Comparison of ENCODE assay signal across 16 cellular contexts in genomic region chr4:3245676-3246075, GRCh38. TPM values are rescaled to one million over a fixed set of nuclear protein-coding genes. Genes with fewer than 3 reads are reported as not detected.
DNase-seq lines count a peak whose midpoint lies in the region; ATAC-seq and TF ChIP-seq lines count a peak whose summit lies in the region.
"Had no signal": no experiment of that assay in that cellular context is flagged by ENCODE, and none has a peak within 500 bp of the region (broad histone marks: within the 10 kb centered on the region; RNA-seq: fewer than 3 reads in every experiment).

No MANE protein-coding gene starts in this region.

- CTCF ChIA-PET in PC-3 (lab: Charles Lee) = no interaction called here

- H3K4me2 ChIP-seq in PC-3 (ENCODE audit: low read length) = no peak overlapping the region
- H3K4me2 ChIP-seq: A549 had no signal

- H2AFZ ChIP-seq in PC-3 (ENCODE audit: low read length) = no peak overlapping the region

- H3F3A ChIP-seq in PC-3 (ENCODE audit: low read length, unreplicated experiment) = no peaks in the 10 kb centered on the region

- DNase-seq in natural killer cell = no peak
- no peak for DNase-seq in natural killer cell treated with Interleukin-12 subunit alpha and Interleukin-12 subunit beta and Interleukin-15 and Interleukin-18, amount 100 ng/mL, for 72 hours (ENCODE audit: low spot score)
- DNase-seq in stimulated activated effector memory CD8-positive, alpha-beta T cell treated with anti-CD3 and anti-CD28 coated beads, Interleukin-12 subunit alpha, Interleukin-12 subunit beta, amount 100 ng/mL, for 72 hours (ENCODE audit: low spot score in 2 of 2) = no peak
- DNase-seq in stimulated activated naive CD8-positive, alpha-beta T cell treated with anti-CD3 and anti-CD28 coated beads, Interleukin-15, Interleukin-2, amounts not matched to agents 100 U/mL and 50 U/mL, for 24 hours = no peak
- no peak for DNase-seq in PC-3
- DNase-seq: AML-193; Calu3; CD8-positive, alpha-beta T cell; DMS79 treated with DMSO at 0.1 percent for 48 hours; GF-D8; GOT3; H7 had no signal

- ATAC-seq in natural killer cell = peak in 1 of 3 donors; percentile 15
- no peak for ATAC-seq in natural killer cell treated with Interleukin-12 subunit alpha and Interleukin-12 subunit beta and Interleukin-15 and Interleukin-18, amount 100 ng/mL, for 72 hours
- no peak for ATAC-seq in stimulated activated effector memory CD8-positive, alpha-beta T cell treated with anti-CD3 and anti-CD28 coated beads, Interleukin-12 subunit alpha, Interleukin-12 subunit beta, amount 100 ng/mL, for 72 hours
- ATAC-seq in stimulated activated naive CD8-positive, alpha-beta T cell treated with anti-CD3 and anti-CD28 coated beads, Interleukin-15, Interleukin-2, amounts not matched to agents 100 U/mL and 50 U/mL, for 24 hours = no peak
- ATAC-seq in HG02678 (IDR thresholded peaks at IDR 0.05; ENCODE audit: unreplicated experiment) = no peak
- ATAC-seq in PC-3 = no peak
- ATAC-seq: CD8-positive, alpha-beta T cell had no signal

- intact Hi-C loops in natural killer cell (cut with micrococcal nuclease) (no loop called here), PC-3 (cut with micrococcal nuclease) (no loop called here)
- intact Hi-C loops in dendritic cell treated with granulocyte-macrophage colony-stimulating factor and Interleukin-4, amounts not matched to agents 40 ng/mL and 50 ng/mL, for 4 days (cut with micrococcal nuclease) = no loop called here

- H3K9me3 ChIP-seq in PC-3 (ENCODE audit: low read length) = no peaks in the 10 kb centered on the region
- H3K9me3 ChIP-seq: A549 had no signal

- H3K27me3 ChIP-seq in PC-3 (ENCODE audit: low read length) = no peaks in the 10 kb centered on the region

- peak overlapping the region; percentile 48 to 56 for H3K27ac Mint-ChIP-seq in natural killer cell
- H3K27ac Mint-ChIP-seq in natural killer cell treated with Interleukin-12 subunit alpha and Interleukin-12 subunit beta and Interleukin-15 and Interleukin-18, amount 100 ng/mL, for 72 hours = no peak overlapping the region
- peak overlapping the region; percentile 50 for H3K27ac Mint-ChIP-seq in dendritic cell treated with granulocyte-macrophage colony-stimulating factor and Interleukin-4, amounts not matched to agents 40 ng/mL and 50 ng/mL, for 4 days
- peak overlapping the region; percentile 64 for H3K27ac Mint-ChIP-seq in stimulated activated effector memory CD8-positive, alpha-beta T cell treated with anti-CD3 and anti-CD28 coated beads, Interleukin-12 subunit alpha, Interleukin-12 subunit beta, amount 100 ng/mL, for 72 hours
- H3K27ac Mint-ChIP-seq: CD8-positive, alpha-beta T cell had no signal

- no peak overlapping the region for H3K4me3 ChIP-seq in PC-3 (ENCODE audit: low read length)
- H3K4me3 ChIP-seq: A549 had no signal

- POLR2A ChIA-PET in PC-3 (lab: Charles Lee; ENCODE audit: unreplicated experiment) = no interaction called here

- no peak overlapping the region for H3K9ac ChIP-seq in PC-3 (ENCODE audit: low read length)

- H3K79me2 ChIP-seq in PC-3 (ENCODE audit: low read length) = no peaks in the 10 kb centered on the region

- H3K36me3 Mint-ChIP-seq in natural killer cell = no peaks in the 10 kb centered on the region
- H3K36me3 Mint-ChIP-seq in natural killer cell treated with Interleukin-12 subunit alpha and Interleukin-12 subunit beta and Interleukin-15 and Interleukin-18, amount 100 ng/mL, for 72 hours = no peaks in the 10 kb centered on the region
- H3K36me3 Mint-ChIP-seq in dendritic cell treated with granulocyte-macrophage colony-stimulating factor and Interleukin-4, amounts not matched to agents 40 ng/mL and 50 ng/mL, for 4 days (ENCODE audit: low read depth) = peaks cover 63% of the 10 kb centered on the region
- H3K36me3 Mint-ChIP-seq in stimulated activated effector memory CD8-positive, alpha-beta T cell treated with anti-CD3 and anti-CD28 coated beads, Interleukin-12 subunit alpha, Interleukin-12 subunit beta, amount 100 ng/mL, for 72 hours = peaks cover 10% of the 10 kb centered on the region

- H3K27me3 Mint-ChIP-seq in natural killer cell (ENCODE audit: low read depth in 2 of 2) = no peaks in the 10 kb centered on the region
- H3K27me3 Mint-ChIP-seq in natural killer cell treated with Interleukin-12 subunit alpha and Interleukin-12 subunit beta and Interleukin-15 and Interleukin-18, amount 100 ng/mL, for 72 hours = no peaks in the 10 kb centered on the region
- no peaks in the 10 kb centered on the region for H3K27me3 Mint-ChIP-seq in dendritic cell treated with granulocyte-macrophage colony-stimulating factor and Interleukin-4, amounts not matched to agents 40 ng/mL and 50 ng/mL, for 4 days

- no peaks in the 10 kb centered on the region for H3K9me3 Mint-ChIP-seq in natural killer cell
- no peaks in the 10 kb centered on the region for H3K9me3 Mint-ChIP-seq in natural killer cell treated with Interleukin-12 subunit alpha and Interleukin-12 subunit beta and Interleukin-15 and Interleukin-18, amount 100 ng/mL, for 72 hours
- no peaks in the 10 kb centered on the region for H3K9me3 Mint-ChIP-seq in dendritic cell treated with granulocyte-macrophage colony-stimulating factor and Interleukin-4, amounts not matched to agents 40 ng/mL and 50 ng/mL, for 4 days
- no peaks in the 10 kb centered on the region for H3K9me3 Mint-ChIP-seq in stimulated activated effector memory CD8-positive, alpha-beta T cell treated with anti-CD3 and anti-CD28 coated beads, Interleukin-12 subunit alpha, Interleukin-12 subunit beta, amount 100 ng/mL, for 72 hours
- H3K9me3 Mint-ChIP-seq: CD8-positive, alpha-beta T cell had no signal

- H3K4me1 ChIP-seq in PC-3 (ENCODE audit: insufficient read depth, low read length) = no peaks in the 10 kb centered on the region
- H3K4me1 ChIP-seq: A549 had no signal

- H3K9me2 ChIP-seq in PC-3 (replicated peaks; ENCODE audit: low read length) = no peaks in the 10 kb centered on the region

- TF ChIP-seq CTCF in natural killer cell (IDR thresholded peaks at IDR 0.05) = no peak
- no peak for TF ChIP-seq CTCF in PC-3 (conservative IDR thresholded peaks at IDR 0.05; ENCODE audit: low read depth, low read length)

- no peaks in the 10 kb centered on the region for H3K36me3 ChIP-seq in PC-3 (ENCODE audit: low read depth, low read length)

- H3K4me1 Mint-ChIP-seq in natural killer cell = peaks cover 6 to 12% of the 10 kb centered on the region in 2 donors
- H3K4me1 Mint-ChIP-seq in natural killer cell treated with Interleukin-12 subunit alpha and Interleukin-12 subunit beta and Interleukin-15 and Interleukin-18, amount 100 ng/mL, for 72 hours (ENCODE audit: low read depth in 2 of 2) = peaks cover 0 to 6% of the 10 kb centered on the region in 2 donors
- H3K4me1 Mint-ChIP-seq in dendritic cell treated with granulocyte-macrophage colony-stimulating factor and Interleukin-4, amounts not matched to agents 40 ng/mL and 50 ng/mL, for 4 days (ENCODE audit: low read depth) = peaks cover 6% of the 10 kb centered on the region
- H3K4me1 Mint-ChIP-seq in stimulated activated effector memory CD8-positive, alpha-beta T cell treated with anti-CD3 and anti-CD28 coated beads, Interleukin-12 subunit alpha, Interleukin-12 subunit beta, amount 100 ng/mL, for 72 hours = peaks cover 26% of the 10 kb centered on the region

- H3K4me3 Mint-ChIP-seq in natural killer cell = no peak overlapping the region
- H3K4me3 Mint-ChIP-seq in natural killer cell treated with Interleukin-12 subunit alpha and Interleukin-12 subunit beta and Interleukin-15 and Interleukin-18, amount 100 ng/mL, for 72 hours = no peak overlapping the region
- no peak overlapping the region for H3K4me3 Mint-ChIP-seq in dendritic cell treated with granulocyte-macrophage colony-stimulating factor and Interleukin-4, amounts not matched to agents 40 ng/mL and 50 ng/mL, for 4 days
- no peak overlapping the region for H3K4me3 Mint-ChIP-seq in stimulated activated effector memory CD8-positive, alpha-beta T cell treated with anti-CD3 and anti-CD28 coated beads, Interleukin-12 subunit alpha, Interleukin-12 subunit beta, amount 100 ng/mL, for 72 hours
- H3K4me3 Mint-ChIP-seq: CD8-positive, alpha-beta T cell had no signal

- BruUV-seq in PC-3 (replicated peaks; lab: Mats Ljungman, UMichigan) = no TSS peak

- no peaks in the 10 kb centered on the region for H4K20me1 ChIP-seq in PC-3 (ENCODE audit: low read length)

- H3K27ac ChIP-seq in PC-3 (ENCODE audit: low read length) = no peak overlapping the region
- H3K27ac ChIP-seq: 22Rv1, A549 had no signal

RNA-seq across cellular contexts. Expression of gene MSANTD1, which starts 3.3 kb away (rescaled TPM):
- total RNA-seq in natural killer cell = 1 to 10 TPM in 2 of 3 donors, under 1 TPM in 1; 0.54 to 2.2 (median 1.8) TPM
- total RNA-seq in natural killer cell treated with Interleukin-12 subunit alpha and Interleukin-12 subunit beta and Interleukin-15 and Interleukin-18, amount 100 ng/mL, for 72 hours = 1 to 10 TPM; 1.8 to 2.0 TPM
- 0.77 and 1.3 TPM in 2 replicates for total RNA-seq in PC-3 (2014; rRNA removed)

RNA-seq across cellular contexts. Expression of gene RGS12, which starts 47.1 kb away (rescaled TPM):
- 10 to 100 TPM; 10.5 to 12.3 (median 10.6) TPM for total RNA-seq in natural killer cell
- 1 to 10 TPM; 1.9 to 7.0 TPM for total RNA-seq in natural killer cell treated with Interleukin-12 subunit alpha and Interleukin-12 subunit beta and Interleukin-15 and Interleukin-18, amount 100 ng/mL, for 72 hours
- total RNA-seq in PC-3 (2014; rRNA removed) = 10.3 and 13.8 TPM in 2 replicates

Comparison
In these comparisons a context has a peak if more than half of its experiments do, and no peak if none do; other contexts are left out.
1. H3K27ac Mint-ChIP-seq: peak in natural killer cell (2 of 2), dendritic cell treated with granulocyte-macrophage colony-stimulating factor and Interleukin-4, amounts not matched to agents 40 ng/mL and 50 ng/mL, for 4 days (single experiment) and stimulated activated effector memory CD8-positive, alpha-beta T cell treated with anti-CD3 and anti-CD28 coated beads, Interleukin-12 subunit alpha, Interleukin-12 subunit beta, amount 100 ng/mL, for 72 hours (single experiment); none in natural killer cell treated with Interleukin-12 subunit alpha and Interleukin-12 subunit beta and Interleukin-15 and Interleukin-18, amount 100 ng/mL, for 72 hours (0 of 2).